ENCODE assay signal across 2 cellular contexts in genomic region chr22:35555941-35556547, GRCh38.
A peak's percentile ranks its signal among the peaks of the same experiment; 100 is the strongest.
TF ChIP-seq lines count a peak whose summit lies in the region.

No MANE protein-coding gene starts in this region.

TF ChIP-seq in HepG2, 621 proteins besides CTCF, POLR2A, EP300 and RAD21:
- TF ChIP-seq ZNF33A (CRISPR knock-in tag; IDR thresholded peaks at IDR 0.05; ENCODE audit: borderline replicate concordance) (no peak), ZNF768 (CRISPR knock-in tag; IDR thresholded peaks at IDR 0.05) (peak; percentile 79), MBD4 (IDR thresholded peaks at IDR 0.05; ENCODE audit: borderline replicate concordance, low read length) (no peak), HNRNPH1 (optimal IDR thresholded peaks at IDR 0.05; ENCODE audit: low read depth, low read length) (no peak), NR2F1 (CRISPR knock-in tag; IDR thresholded peaks at IDR 0.05) (no peak), ZNF546 (CRISPR knock-in tag; conservative IDR thresholded peaks at IDR 0.05) (no peak), THAP11 (CRISPR knock-in tag; IDR thresholded peaks at IDR 0.05) (no peak)

TF ChIP-seq in H1, 55 proteins besides CTCF, POLR2A, EP300 and RAD21:
- TF ChIP-seq KDM4A (IDR thresholded peaks at IDR 0.05; ENCODE audit: low read depth, low read length, severe bottlenecking) = no peak
- TF ChIP-seq BCL11A (IDR thresholded peaks at IDR 0.05; ENCODE audit: low read depth in 2 of 2, low read length in 2 of 2) = no peak
- TF ChIP-seq HDAC6 (IDR thresholded peaks at IDR 0.05; ENCODE audit: low read depth, low read length) = no peak
- no peak for TF ChIP-seq KDM5A (IDR thresholded peaks at IDR 0.05; ENCODE audit: low read length)
- TF ChIP-seq FOSL1 (IDR thresholded peaks at IDR 0.05; ENCODE audit: insufficient read depth, low read depth, low read length) = no peak
- TF ChIP-seq HDAC2 (IDR thresholded peaks at IDR 0.05; ENCODE audit: borderline replicate concordance in 1 of 2, low read depth in 2 of 2, low read length in 2 of 2) = peak in 1 of 2 experiments; percentile 42; a peak in 1 of 4 replicates
- TF ChIP-seq, protein P1, sequence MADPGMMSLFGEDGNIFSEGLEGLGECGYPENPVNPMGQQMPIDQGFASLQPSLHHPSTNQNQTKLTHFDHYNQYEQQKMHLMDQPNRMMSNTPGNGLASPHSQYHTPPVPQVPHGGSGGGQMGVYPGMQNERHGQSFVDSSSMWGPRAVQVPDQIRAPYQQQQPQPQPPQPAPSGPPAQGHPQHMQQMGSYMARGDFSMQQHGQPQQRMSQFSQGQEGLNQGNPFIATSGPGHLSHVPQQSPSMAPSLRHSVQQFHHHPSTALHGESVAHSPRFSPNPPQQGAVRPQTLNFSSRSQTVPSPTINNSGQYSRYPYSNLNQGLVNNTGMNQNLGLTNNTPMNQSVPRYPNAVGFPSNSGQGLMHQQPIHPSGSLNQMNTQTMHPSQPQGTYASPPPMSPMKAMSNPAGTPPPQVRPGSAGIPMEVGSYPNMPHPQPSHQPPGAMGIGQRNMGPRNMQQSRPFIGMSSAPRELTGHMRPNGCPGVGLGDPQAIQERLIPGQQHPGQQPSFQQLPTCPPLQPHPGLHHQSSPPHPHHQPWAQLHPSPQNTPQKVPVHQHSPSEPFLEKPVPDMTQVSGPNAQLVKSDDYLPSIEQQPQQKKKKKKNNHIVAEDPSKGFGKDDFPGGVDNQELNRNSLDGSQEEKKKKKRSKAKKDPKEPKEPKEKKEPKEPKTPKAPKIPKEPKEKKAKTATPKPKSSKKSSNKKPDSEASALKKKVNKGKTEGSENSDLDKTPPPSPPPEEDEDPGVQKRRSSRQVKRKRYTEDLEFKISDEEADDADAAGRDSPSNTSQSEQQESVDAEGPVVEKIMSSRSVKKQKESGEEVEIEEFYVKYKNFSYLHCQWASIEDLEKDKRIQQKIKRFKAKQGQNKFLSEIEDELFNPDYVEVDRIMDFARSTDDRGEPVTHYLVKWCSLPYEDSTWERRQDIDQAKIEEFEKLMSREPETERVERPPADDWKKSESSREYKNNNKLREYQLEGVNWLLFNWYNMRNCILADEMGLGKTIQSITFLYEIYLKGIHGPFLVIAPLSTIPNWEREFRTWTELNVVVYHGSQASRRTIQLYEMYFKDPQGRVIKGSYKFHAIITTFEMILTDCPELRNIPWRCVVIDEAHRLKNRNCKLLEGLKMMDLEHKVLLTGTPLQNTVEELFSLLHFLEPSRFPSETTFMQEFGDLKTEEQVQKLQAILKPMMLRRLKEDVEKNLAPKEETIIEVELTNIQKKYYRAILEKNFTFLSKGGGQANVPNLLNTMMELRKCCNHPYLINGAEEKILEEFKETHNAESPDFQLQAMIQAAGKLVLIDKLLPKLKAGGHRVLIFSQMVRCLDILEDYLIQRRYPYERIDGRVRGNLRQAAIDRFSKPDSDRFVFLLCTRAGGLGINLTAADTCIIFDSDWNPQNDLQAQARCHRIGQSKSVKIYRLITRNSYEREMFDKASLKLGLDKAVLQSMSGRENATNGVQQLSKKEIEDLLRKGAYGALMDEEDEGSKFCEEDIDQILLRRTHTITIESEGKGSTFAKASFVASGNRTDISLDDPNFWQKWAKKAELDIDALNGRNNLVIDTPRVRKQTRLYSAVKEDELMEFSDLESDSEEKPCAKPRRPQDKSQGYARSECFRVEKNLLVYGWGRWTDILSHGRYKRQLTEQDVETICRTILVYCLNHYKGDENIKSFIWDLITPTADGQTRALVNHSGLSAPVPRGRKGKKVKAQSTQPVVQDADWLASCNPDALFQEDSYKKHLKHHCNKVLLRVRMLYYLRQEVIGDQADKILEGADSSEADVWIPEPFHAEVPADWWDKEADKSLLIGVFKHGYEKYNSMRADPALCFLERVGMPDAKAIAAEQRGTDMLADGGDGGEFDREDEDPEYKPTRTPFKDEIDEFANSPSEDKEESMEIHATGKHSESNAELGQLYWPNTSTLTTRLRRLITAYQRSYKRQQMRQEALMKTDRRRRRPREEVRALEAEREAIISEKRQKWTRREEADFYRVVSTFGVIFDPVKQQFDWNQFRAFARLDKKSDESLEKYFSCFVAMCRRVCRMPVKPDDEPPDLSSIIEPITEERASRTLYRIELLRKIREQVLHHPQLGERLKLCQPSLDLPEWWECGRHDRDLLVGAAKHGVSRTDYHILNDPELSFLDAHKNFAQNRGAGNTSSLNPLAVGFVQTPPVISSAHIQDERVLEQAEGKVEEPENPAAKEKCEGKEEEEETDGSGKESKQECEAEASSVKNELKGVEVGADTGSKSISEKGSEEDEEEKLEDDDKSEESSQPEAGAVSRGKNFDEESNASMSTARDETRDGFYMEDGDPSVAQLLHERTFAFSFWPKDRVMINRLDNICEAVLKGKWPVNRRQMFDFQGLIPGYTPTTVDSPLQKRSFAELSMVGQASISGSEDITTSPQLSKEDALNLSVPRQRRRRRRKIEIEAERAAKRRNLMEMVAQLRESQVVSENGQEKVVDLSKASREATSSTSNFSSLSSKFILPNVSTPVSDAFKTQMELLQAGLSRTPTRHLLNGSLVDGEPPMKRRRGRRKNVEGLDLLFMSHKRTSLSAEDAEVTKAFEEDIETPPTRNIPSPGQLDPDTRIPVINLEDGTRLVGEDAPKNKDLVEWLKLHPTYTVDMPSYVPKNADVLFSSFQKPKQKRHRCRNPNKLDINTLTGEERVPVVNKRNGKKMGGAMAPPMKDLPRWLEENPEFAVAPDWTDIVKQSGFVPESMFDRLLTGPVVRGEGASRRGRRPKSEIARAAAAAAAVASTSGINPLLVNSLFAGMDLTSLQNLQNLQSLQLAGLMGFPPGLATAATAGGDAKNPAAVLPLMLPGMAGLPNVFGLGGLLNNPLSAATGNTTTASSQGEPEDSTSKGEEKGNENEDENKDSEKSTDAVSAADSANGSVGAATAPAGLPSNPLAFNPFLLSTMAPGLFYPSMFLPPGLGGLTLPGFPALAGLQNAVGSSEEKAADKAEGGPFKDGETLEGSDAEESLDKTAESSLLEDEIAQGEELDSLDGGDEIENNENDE (IDR thresholded peaks at IDR 0.05; ENCODE audit: insufficient replicate concordance, low read length) = no peak
- no peak for TF ChIP-seq CBX5 (IDR thresholded peaks at IDR 0.05; ENCODE audit: low read depth, low read length)
- TF ChIP-seq EZH2 (IDR thresholded peaks at IDR 0.05; ENCODE audit: low read depth, low read length, severe bottlenecking) = no peak
- peak; percentile 85; the same call in 1 of the 2 replicates for TF ChIP-seq KDM1A (IDR thresholded peaks at IDR 0.05; ENCODE audit: borderline replicate concordance, low read length)
- TF ChIP-seq RXRA (IDR thresholded peaks at IDR 0.05; ENCODE audit: insufficient read depth, low read depth, low read length) = no peak
- TF ChIP-seq NANOG (IDR thresholded peaks at IDR 0.05; ENCODE audit: insufficient read depth, low read depth, low read length, poor library complexity, severe bottlenecking) = no peak
- no peak for TF ChIP-seq TBP (IDR thresholded peaks at IDR 0.05; ENCODE audit: low read depth, low read length)
